17 cellular contexts compared by ENCODE assay signal in genomic region chr1:223017291-223017690, GRCh38.
A peak's percentile ranks its signal among the peaks of the same experiment; 100 is the strongest.
DNase-seq lines count a peak whose midpoint lies in the region; ATAC-seq and TF ChIP-seq lines count a peak whose summit lies in the region.
"Had no signal": no experiment of that assay in that cellular context is flagged by ENCODE, and none has a peak within 500 bp of the region (broad histone marks: within the 10 kb centered on the region; RNA-seq: fewer than 3 reads in every experiment).

No MANE protein-coding gene starts in this region.

- 93% methylated on average over 8 of the region's 8 CpGs for WGBS in mesenchymal stem cell
- WGBS in spleen, 5 donors: 69 to 89% (median 80%) methylated on average over 8 of the region's 8 CpGs

- no peaks in the 10 kb centered on the region for H3K9me3 Mint-ChIP-seq in WTC11
- H3K9me3 Mint-ChIP-seq: IgD-negative memory B cell had no signal

- H4K20me1 ChIP-seq in MM.1S (ENCODE audit: insufficient read depth, low read length): no peaks in the 10 kb centered on the region

- no peak overlapping the region for H4K91ac ChIP-seq in mesenchymal stem cell (ENCODE audit: low read length)

- H3K4me3 ChIP-seq in left ventricle myocardium inferior (no peak overlapping the region), mesenchymal stem cell (ENCODE audit: insufficient read depth in 1 of 2, low read depth in 1 of 2, low read length in 2 of 2) (no peak overlapping the region), spleen (no peak overlapping the region), colonic mucosa (no peak overlapping the region), MM.1S (ENCODE audit: low read length) (no peak overlapping the region)
- H3K4me3 ChIP-seq: SJSA1 had no signal

- no peak overlapping the region for H3K9ac ChIP-seq in mesenchymal stem cell (ENCODE audit: low read length)
- H3K9ac ChIP-seq in colonic mucosa (ENCODE audit: low read depth in 2 of 2, low read length in 2 of 2): no peak overlapping the region
- no peak overlapping the region for H3K9ac ChIP-seq in MM.1S (ENCODE audit: low read length)

- H3K4ac ChIP-seq in mesenchymal stem cell (ENCODE audit: low read depth in 1 of 2, low read length in 2 of 2): no peak overlapping the region

- H3K18ac ChIP-seq in mesenchymal stem cell (ENCODE audit: low read depth in 1 of 2, low read length in 2 of 2): no peak overlapping the region

- intact Hi-C loops in left ventricle myocardium inferior (cut with micrococcal nuclease): no loop called here
- intact Hi-C loops in spleen (cut with DNase I; ENCODE audit: low total_unique reads): no loop called here
- intact Hi-C loops in colonic mucosa (cut with DNase I): no loop called here

- H3K27me3 ChIP-seq in left ventricle myocardium inferior (ENCODE audit: low read depth) (no peaks in the 10 kb centered on the region), mesenchymal stem cell (ENCODE audit: control insufficient read depth in 1 of 2, insufficient read depth in 1 of 2, low read length in 2 of 2) (no peaks in the 10 kb centered on the region), spleen (replicated peaks in 1 of 7) (peaks cover 0 to 4% (median 0%) of the 10 kb centered on the region in 7 donors), colonic mucosa (no peaks in the 10 kb centered on the region), MM.1S (replicated peaks; ENCODE audit: insufficient read depth, low read length) (no peaks in the 10 kb centered on the region)
- H3K27me3 ChIP-seq: SJSA1 had no signal

- H3K36me3 Mint-ChIP-seq in WTC11: peaks cover 82% of the 10 kb centered on the region
- H3K36me3 Mint-ChIP-seq: IgD-negative memory B cell had no signal

- H3K9me3 ChIP-seq in left ventricle myocardium inferior (replicated peaks): no peaks in the 10 kb centered on the region
- H3K9me3 ChIP-seq in mesenchymal stem cell (ENCODE audit: control insufficient read depth, low read length): no peaks in the 10 kb centered on the region
- no peaks in the 10 kb centered on the region for H3K9me3 ChIP-seq in spleen
- H3K9me3 ChIP-seq in colonic mucosa: no peaks in the 10 kb centered on the region
- no peaks in the 10 kb centered on the region for H3K9me3 ChIP-seq in MM.1S (replicated peaks; ENCODE audit: insufficient read depth, low read length)
- H3K9me3 ChIP-seq: SJSA1 had no signal

- H4K8ac ChIP-seq in mesenchymal stem cell (ENCODE audit: low read length): no peak overlapping the region

- no peak overlapping the region for H3K4me3 Mint-ChIP-seq in WTC11
- H3K4me3 Mint-ChIP-seq: IgD-negative memory B cell had no signal

- peak; percentile 0 for ATAC-seq in WTC11

- H3K36me3 ChIP-seq in left ventricle myocardium inferior (no peaks in the 10 kb centered on the region), mesenchymal stem cell (ENCODE audit: control insufficient read depth in 1 of 2, insufficient read depth in 2 of 2, low read depth in 1 of 2, low read length in 2 of 2) (no peaks in the 10 kb centered on the region), spleen (no peaks in the 10 kb centered on the region), colonic mucosa (no peaks in the 10 kb centered on the region), MM.1S (replicated peaks; ENCODE audit: insufficient read depth, low read length) (no peaks in the 10 kb centered on the region)
- H3K36me3 ChIP-seq: SJSA1 had no signal

- no peak overlapping the region for H3K14ac ChIP-seq in mesenchymal stem cell (ENCODE audit: low read length in 2 of 2)

- POLR2A ChIA-PET in WTC11 (lab: Charles Lee): no interaction called here

- peak overlapping the region; percentile 58 for H3K27ac Mint-ChIP-seq in WTC11
- H3K27ac Mint-ChIP-seq: IgD-negative memory B cell had no signal

- peaks cover 61% of the 10 kb centered on the region for H3K4me1 Mint-ChIP-seq in WTC11
- H3K4me1 Mint-ChIP-seq: IgD-negative memory B cell had no signal

- no peak overlapping the region for H3K23ac ChIP-seq in mesenchymal stem cell (ENCODE audit: low read length in 2 of 2)

- no peaks in the 10 kb centered on the region; the same call in 1 of the 2 replicates for H3K27me3 Mint-ChIP-seq in WTC11 (ENCODE audit: low read depth)

- H3K27ac ChIP-seq in left ventricle myocardium inferior (replicated peaks): peak overlapping the region; percentile 89
- no peak overlapping the region for H3K27ac ChIP-seq in mesenchymal stem cell (ENCODE audit: low read length, poor library complexity, severe bottlenecking)
- no peak overlapping the region for H3K27ac ChIP-seq in spleen
- no peak overlapping the region for H3K27ac ChIP-seq in colonic mucosa
- no peak overlapping the region for H3K27ac ChIP-seq in MM.1S (ENCODE audit: low read length)
- H3K27ac ChIP-seq: RWPE1, SJSA1 had no signal

- peak overlapping the region in 1 of 2 experiments; percentile 34 for H2BK12ac ChIP-seq in mesenchymal stem cell (ENCODE audit: low read length in 2 of 2)

- no peak for TF ChIP-seq POLR2A in spleen (IDR thresholded peaks at IDR 0.05)

- no peaks in the 10 kb centered on the region for H3K79me2 ChIP-seq in MM.1S (ENCODE audit: low read length)

- H2BK120ac ChIP-seq in mesenchymal stem cell (ENCODE audit: low read depth, low read length): no peak overlapping the region

- no peak overlapping the region for H2BK5ac ChIP-seq in mesenchymal stem cell (ENCODE audit: low read depth, low read length, poor library complexity, severe bottlenecking)

- no peak overlapping the region for H3K4me2 ChIP-seq in mesenchymal stem cell (ENCODE audit: low read length, poor library complexity, severe bottlenecking)
- H3K4me2 ChIP-seq in MM.1S (ENCODE audit: low read depth, low read length): no peak overlapping the region

- no peaks in the 10 kb centered on the region for H3K79me1 ChIP-seq in mesenchymal stem cell (replicated peaks; ENCODE audit: low read length, poor library complexity, severe bottlenecking)

- H2AFZ ChIP-seq in mesenchymal stem cell (ENCODE audit: low read depth, low read length) (no peak overlapping the region), MM.1S (ENCODE audit: low read length) (no peak overlapping the region)

- H2BK15ac ChIP-seq in mesenchymal stem cell (ENCODE audit: low read depth, poor library complexity, severe bottlenecking): peak overlapping the region; percentile 29

- H3K4me1 ChIP-seq in left ventricle myocardium inferior (peaks cover 39% of the 10 kb centered on the region), mesenchymal stem cell (ENCODE audit: control insufficient read depth, insufficient read depth, low read depth, low read length) (no peaks in the 10 kb centered on the region), spleen (no peaks in the 10 kb centered on the region), colonic mucosa (no peaks in the 10 kb centered on the region), MM.1S (ENCODE audit: low read length) (no peaks in the 10 kb centered on the region)
- H3K4me1 ChIP-seq: SJSA1 had no signal

- CTCF ChIA-PET in WTC11 (lab: Charles Lee): no interaction called here

- H3K9me2 ChIP-seq in MM.1S (replicated peaks; ENCODE audit: insufficient read depth, low read length): no peaks in the 10 kb centered on the region

- no peak for DNase-seq in WTC11 (ENCODE audit: low spot score)
- DNase-seq in left ventricle myocardium inferior: peak; percentile 41
- no peak for DNase-seq in mesenchymal stem cell
- peak; percentile 58 for DNase-seq in spleen
- DNase-seq in colonic mucosa: no peak
- DNase-seq in MM.1S: no peak
- no peak for DNase-seq in activated gamma-delta T cell (lab: John Stamatoyannopoulos, UW)
- DNase-seq: ACHN, EL, Kasumi-1, NCI-H1105, NCI-H187 treated with DMSO at 0.1 percent for 48 hours, NCI-H446, NCI-H774 had no signal

- TF ChIP-seq CTCF in WTC11 (IDR thresholded peaks at IDR 0.05) (no peak), left ventricle myocardium inferior (IDR thresholded peaks at IDR 0.05; ENCODE audit: borderline replicate concordance) (no peak), spleen (IDR thresholded peaks at IDR 0.05 in 8 of 11, conservative IDR thresholded peaks at IDR 0.05 in 3 of 11) (no peak), colonic mucosa (IDR thresholded peaks at IDR 0.05) (no peak), MM.1S (IDR thresholded peaks at IDR 0.05; ENCODE audit: low read length) (no peak)

- H3F3A ChIP-seq in MM.1S (ENCODE audit: insufficient read depth, low read length): no peaks in the 10 kb centered on the region

- no peak overlapping the region for H2AK5ac ChIP-seq in mesenchymal stem cell (ENCODE audit: low read length, severe bottlenecking)

TF ChIP-seq in WTC11, 78 proteins besides CTCF, POLR2A, EP300 and RAD21:
- TF ChIP-seq FOXJ3 (CRISPR knock-in tag; IDR thresholded peaks at IDR 0.05; ENCODE audit: borderline replicate concordance): 0 out of 2 replicates have a peak, but pooled peaks have one; percentile 50
- TF ChIP-seq TCF7 (CRISPR knock-in tag; IDR thresholded peaks at IDR 0.05; ENCODE audit: low read depth): no peak

Comparison
In these comparisons a context has a peak if more than half of its experiments do, and no peak if none do; other contexts are left out.
1. DNase-seq: peak in left ventricle myocardium inferior (single experiment) and spleen (single experiment); none in WTC11 (single experiment), mesenchymal stem cell (single experiment), colonic mucosa (single experiment), MM.1S (single experiment) and activated gamma-delta T cell (single experiment).